ENCODE assay signal across 1 cellular context in genomic region chr14:77069551-77069950, GRCh38.
TF ChIP-seq lines count a peak whose summit lies in the region.

No MANE protein-coding gene starts in this region.

TF ChIP-seq in IMR-90, 13 proteins besides CTCF, POLR2A, EP300 and RAD21 (continued from another document):
- TF ChIP-seq ELK1 (IDR thresholded peaks at IDR 0.05; ENCODE audit: borderline replicate concordance, low read depth, low read length) (no peak), RCOR1 (IDR thresholded peaks at IDR 0.05; ENCODE audit: insufficient replicate concordance, low read length) (no peak), RFX5 (IDR thresholded peaks at IDR 0.05; ENCODE audit: low read depth, low read length) (no peak), MXI1 (IDR thresholded peaks at IDR 0.05; ENCODE audit: borderline replicate concordance, low read depth, low read length) (no peak), SMC3 (IDR thresholded peaks at IDR 0.05; ENCODE audit: low read depth, low read length) (no peak), CHD1 (IDR thresholded peaks at IDR 0.05; ENCODE audit: low read depth, low read length) (no peak), MAZ (IDR thresholded peaks at IDR 0.05; ENCODE audit: borderline replicate concordance, low read depth, low read length) (no peak), FOS (IDR thresholded peaks at IDR 0.05; ENCODE audit: low read depth, low read length) (no peak), MAFK (IDR thresholded peaks at IDR 0.05; ENCODE audit: low read depth, low read length) (no peak), BHLHE40 (IDR thresholded peaks at IDR 0.05; ENCODE audit: low read depth, low read length) (no peak)
